ENCODE assay signal across 24 cellular contexts in genomic region chr11:69911310-69912160, GRCh38.
DNase-seq lines count a peak whose midpoint lies in the region; ATAC-seq and TF ChIP-seq lines count a peak whose summit lies in the region.
"Had no signal": no experiment of that assay in that cellular context is flagged by ENCODE, and none has a peak within 500 bp of the region (broad histone marks: within the 10 kb centered on the region; RNA-seq: fewer than 3 reads in every experiment).

No MANE protein-coding gene starts in this region.

- TF ChIP-seq CTCF in coronary artery (IDR thresholded peaks at IDR 0.05) (no peak), nephron progenitor cell (IDR thresholded peaks at IDR 0.05) (no peak), upper lobe of right lung (IDR thresholded peaks at IDR 0.05) (no peak), WERI-Rb-1 (IDR thresholded peaks at IDR 0.05; ENCODE audit: low read depth, low read length) (no peak)

- H3K27ac Mint-ChIP-seq in nephron progenitor cell: no peak overlapping the region
- H3K27ac Mint-ChIP-seq: activated CD4-positive, alpha-beta T cell treated with anti-CD3 and anti-CD28 coated beads, Interleukin-2, amount 10 ng/mL, durations not matched to agents 7 days and 5 days; activated T-helper 17 cell treated with anti-CD3 and anti-CD28 coated beads, Interleukin-2, amount 50 U/mL, for 72 hours; type B pancreatic cell had no signal

- ATAC-seq in left cardiac atrium (no peak), upper lobe of right lung (no peak)
- ATAC-seq: activated T-helper 17 cell treated with anti-CD3 and anti-CD28 coated beads, Interleukin-2, amount 50 U/mL, for 72 hours; mucosa of descending colon; PC-3; stimulated activated naive CD8-positive, alpha-beta T cell treated with anti-CD3 and anti-CD28 coated beads, Interleukin-15, amount 100 ng/mL, for 72 hours had no signal

- H3K9me3 ChIP-seq in upper lobe of right lung: no peaks in the 10 kb centered on the region
- H3K9me3 ChIP-seq in WERI-Rb-1 (ENCODE audit: severe bottlenecking): peaks cover under 1% of the 10 kb centered on the region
- H3K9me3 ChIP-seq: adrenal gland, breast epithelium, mucosa of descending colon, neutrophil had no signal

- H3K27ac ChIP-seq in coronary artery (no peak overlapping the region), upper lobe of right lung (no peak overlapping the region), WERI-Rb-1 (no peak overlapping the region)
- H3K27ac ChIP-seq: adrenal gland, neutrophil, SJSA1 had no signal

- intact Hi-C loops in cardiac septum (cut with DNase I): loop anchor here (10.0 kb wide), 2 partner anchors 203 to 227 kb away; no protein-coding TSS in a partner anchor
- intact Hi-C loops in left cardiac atrium (cut with DNase I): no loop called here
- intact Hi-C loops in upper lobe of right lung (cut with DNase I): no loop called here

- H3K27me3 ChIP-seq in upper lobe of right lung: peaks cover 33% of the 10 kb centered on the region
- H3K27me3 ChIP-seq in WERI-Rb-1 (ENCODE audit: insufficient read depth, low read depth, severe bottlenecking): peaks cover 4% of the 10 kb centered on the region
- H3K27me3 ChIP-seq: breast epithelium, SJSA1 had no signal

- no peaks in the 10 kb centered on the region for H3K9me3 Mint-ChIP-seq in nephron progenitor cell
- H3K9me3 Mint-ChIP-seq: activated CD4-positive, alpha-beta T cell treated with anti-CD3 and anti-CD28 coated beads, Interleukin-2, amount 10 ng/mL, durations not matched to agents 7 days and 5 days; activated T-helper 17 cell treated with anti-CD3 and anti-CD28 coated beads, Interleukin-2, amount 50 U/mL, for 72 hours; stimulated activated naive CD8-positive, alpha-beta T cell treated with anti-CD3 and anti-CD28 coated beads, Interleukin-15, amount 100 ng/mL, for 72 hours; type B pancreatic cell had no signal

- H3K36me3 Mint-ChIP-seq in nephron progenitor cell (ENCODE audit: low read depth): no peaks in the 10 kb centered on the region
- H3K36me3 Mint-ChIP-seq: type B pancreatic cell had no signal

- peaks cover 15% of the 10 kb centered on the region for H3K4me1 ChIP-seq in upper lobe of right lung

- no peak overlapping the region for H3K4me3 Mint-ChIP-seq in nephron progenitor cell
- H3K4me3 Mint-ChIP-seq: activated CD4-positive, alpha-beta T cell treated with anti-CD3 and anti-CD28 coated beads, Interleukin-2, amount 10 ng/mL, durations not matched to agents 7 days and 5 days; activated T-helper 17 cell treated with anti-CD3 and anti-CD28 coated beads, Interleukin-2, amount 50 U/mL, for 72 hours; stimulated activated naive CD8-positive, alpha-beta T cell treated with anti-CD3 and anti-CD28 coated beads, Interleukin-15, amount 100 ng/mL, for 72 hours; type B pancreatic cell had no signal

- H3K27me3 Mint-ChIP-seq in nephron progenitor cell (ENCODE audit: low read depth, poor library complexity): peaks cover 24% of the 10 kb centered on the region
- H3K27me3 Mint-ChIP-seq: activated CD4-positive, alpha-beta T cell treated with anti-CD3 and anti-CD28 coated beads, Interleukin-2, amount 10 ng/mL, durations not matched to agents 7 days and 5 days had no signal

- peaks cover 19% of the 10 kb centered on the region for H3K4me1 Mint-ChIP-seq in nephron progenitor cell
- H3K4me1 Mint-ChIP-seq: activated CD4-positive, alpha-beta T cell treated with anti-CD3 and anti-CD28 coated beads, Interleukin-2, amount 10 ng/mL, durations not matched to agents 7 days and 5 days had no signal

- DNase-seq in cardiac septum (ENCODE audit: low spot score): peak; percentile 72
- no peak for DNase-seq in left cardiac atrium
- DNase-seq in coronary artery (ENCODE audit: low spot score): peak; percentile 65
- peak; percentile 3 for DNase-seq in nephron progenitor cell
- peak; percentile 57 for DNase-seq in upper lobe of right lung
- no peak for DNase-seq in WERI-Rb-1
- no peak for DNase-seq in DMS153 (lab: John Stamatoyannopoulos, UW)
- no peak for DNase-seq in activated CD4-positive, alpha-beta T cell treated with anti-CD3 and anti-CD28 coated beads for 48 hours
- DNase-seq: activated CD4-positive, alpha-beta T cell treated with anti-CD3 and anti-CD28 coated beads, Interleukin-2, amount 10 ng/mL, durations not matched to agents 7 days and 5 days; C1 segment of cervical spinal cord; GOT3; NCI-H1048; NCI-H2081; PC-3; stimulated activated CD4-positive, alpha-beta T cell treated with anti-CD3 and anti-CD28 coated beads, Interleukin-12 subunit alpha, Interleukin-12 subunit beta, amount 100 ng/mL, for 4 hours; stimulated activated CD4-positive, alpha-beta T cell treated with anti-CD3 and anti-CD28 coated beads, Interleukin-4, amount 100 ng/mL, for 4 hours; stimulated activated naive CD8-positive, alpha-beta T cell treated with anti-CD3 and anti-CD28 coated beads, Interleukin-15, amount 100 ng/mL, for 72 hours had no signal

- H3K36me3 ChIP-seq in upper lobe of right lung (no peaks in the 10 kb centered on the region), WERI-Rb-1 (no peaks in the 10 kb centered on the region)
- H3K36me3 ChIP-seq: adrenal gland, breast epithelium, neutrophil, SJSA1 had no signal

- H3K4me3 ChIP-seq in coronary artery: no peak overlapping the region
- no peak overlapping the region for H3K4me3 ChIP-seq in upper lobe of right lung
- no peak overlapping the region for H3K4me3 ChIP-seq in WERI-Rb-1 (ENCODE audit: low read depth, low read length)
- H3K4me3 ChIP-seq: adrenal gland, mucosa of descending colon, SJSA1 had no signal

Comparison
In these comparisons a context has a peak if more than half of its experiments do, and no peak if none do; other contexts are left out.
1. DNase-seq: peak in cardiac septum (single experiment), coronary artery (single experiment), nephron progenitor cell (single experiment) and upper lobe of right lung (single experiment); none in left cardiac atrium (single experiment), WERI-Rb-1 (single experiment), DMS153 (single experiment) and activated CD4-positive, alpha-beta T cell treated with anti-CD3 and anti-CD28 coated beads for 48 hours (single experiment).